Comparison of ENCODE assay signal across 10 cellular contexts in genomic region chr16:2692948-2693651, GRCh38. TPM values are rescaled to one million over a fixed set of nuclear protein-coding genes. Genes with fewer than 3 reads are reported as not detected.
A peak's percentile ranks its signal among the peaks of the same experiment; 100 is the strongest.
DNase-seq lines count a peak whose midpoint lies in the region; ATAC-seq and TF ChIP-seq lines count a peak whose summit lies in the region.
"Had no signal": no experiment of that assay in that cellular context is flagged by ENCODE, and none has a peak within 500 bp of the region (broad histone marks: within the 10 kb centered on the region; RNA-seq: fewer than 3 reads in every experiment).

No MANE protein-coding gene starts in this region.

- no peaks in the 10 kb centered on the region for H3K27me3 Mint-ChIP-seq in stimulated activated memory B cell treated with anti-CD40 and anti-IgM and Interleukin-4, amounts not matched to agents 10 μg/mL and 1 μg/mL and 100 μg/mL, for 72 hours

- no peaks in the 10 kb centered on the region for H3K9me3 Mint-ChIP-seq in stimulated activated memory B cell treated with anti-CD40 and anti-IgM and Interleukin-4, amounts not matched to agents 10 μg/mL and 1 μg/mL and 100 μg/mL, for 72 hours

- TF ChIP-seq CTCF in dorsolateral prefrontal cortex (IDR thresholded peaks at IDR 0.05 in 54 of 56, conservative IDR thresholded peaks at IDR 0.05 in 2 of 56; ENCODE audit: low read depth in 1 of 56, partially characterized antibody in 56 of 56): peak in 6 of 56 donors; percentile 10 to 27 (median 14)

- no peak overlapping the region for H3K4me3 Mint-ChIP-seq in stimulated activated memory B cell treated with anti-CD40 and anti-IgM and Interleukin-4, amounts not matched to agents 10 μg/mL and 1 μg/mL and 100 μg/mL, for 72 hours

- H3K4me1 Mint-ChIP-seq in stimulated activated memory B cell treated with anti-CD40 and anti-IgM and Interleukin-4, amounts not matched to agents 10 μg/mL and 1 μg/mL and 100 μg/mL, for 72 hours: peaks cover 26% of the 10 kb centered on the region

- DNase-seq in NCI-H2196 (lab: John Stamatoyannopoulos, UW; ENCODE audit: unreplicated experiment) (peak; percentile 88), dorsolateral prefrontal cortex (peak; percentile 49 to 86 (median 78)), left kidney (ENCODE audit: low read depth, low spot score) (peak; percentile 85), NCI-H2081 (lab: John Stamatoyannopoulos, UW) (no peak)
- no peak for DNase-seq in central memory CD4-positive, alpha-beta T cell
- DNase-seq: GDM1, NCI-H2171 treated with DMSO at 0.1 percent for 48 hours had no signal

- intact Hi-C loops in dorsolateral prefrontal cortex (cut with DNase I): no loop called here

- peak; percentile 36 for ATAC-seq in stimulated activated memory B cell treated with anti-CD40 and anti-IgM and Interleukin-4, amounts not matched to agents 10 μg/mL and 1 μg/mL and 100 μg/mL, for 72 hours
- ATAC-seq in GM19023 (IDR thresholded peaks at IDR 0.05; ENCODE audit: unreplicated experiment): no peak
- no peak for ATAC-seq in HG03039 (IDR thresholded peaks at IDR 0.05; ENCODE audit: unreplicated experiment)

- H3K4me3 ChIP-seq in dorsolateral prefrontal cortex: peak overlapping the region in 57 of 59 donors; percentile 5 to 64 (median 41)

- H3K27ac Mint-ChIP-seq in stimulated activated memory B cell treated with anti-CD40 and anti-IgM and Interleukin-4, amounts not matched to agents 10 μg/mL and 1 μg/mL and 100 μg/mL, for 72 hours: no peak overlapping the region

- H3K27ac ChIP-seq in dorsolateral prefrontal cortex: peak overlapping the region; percentile 58 to 99 (median 95)

- H3K36me3 Mint-ChIP-seq in stimulated activated memory B cell treated with anti-CD40 and anti-IgM and Interleukin-4, amounts not matched to agents 10 μg/mL and 1 μg/mL and 100 μg/mL, for 72 hours: peaks cover 25% of the 10 kb centered on the region

- H3K27me3 ChIP-seq in dorsolateral prefrontal cortex: no peaks in the 10 kb centered on the region

RNA-seq across cellular contexts. Expression of gene KCTD5, which starts 10.8 kb away (rescaled TPM):
- 10 to 100 TPM; 11.2 to 26.1 (median 16.7) TPM for total RNA-seq in dorsolateral prefrontal cortex

RNA-seq across cellular contexts. Expression of gene PRSS27, which starts 26.9 kb away (rescaled TPM):
- total RNA-seq in dorsolateral prefrontal cortex: 1 to 10 TPM in 117 of 120 experiments, under 1 TPM in 3; 0.87 to 9.0 (median 2.6) TPM

RNA-seq across cellular contexts. Expression of gene SRRM2, which starts 59.3 kb away (rescaled TPM):
- 100 to 1,000 TPM; 369 to 792 (median 531) TPM for total RNA-seq in dorsolateral prefrontal cortex

Comparison
In these comparisons a context has a peak if more than half of its experiments do, and no peak if none do; other contexts are left out.
1. DNase-seq: peak in NCI-H2196 (single experiment), dorsolateral prefrontal cortex (10 of 10) and left kidney (single experiment); none in central memory CD4-positive, alpha-beta T cell (single experiment) and NCI-H2081 (0 of 2).